4 cellular contexts compared by ENCODE assay signal in the genomic region with DNA sequence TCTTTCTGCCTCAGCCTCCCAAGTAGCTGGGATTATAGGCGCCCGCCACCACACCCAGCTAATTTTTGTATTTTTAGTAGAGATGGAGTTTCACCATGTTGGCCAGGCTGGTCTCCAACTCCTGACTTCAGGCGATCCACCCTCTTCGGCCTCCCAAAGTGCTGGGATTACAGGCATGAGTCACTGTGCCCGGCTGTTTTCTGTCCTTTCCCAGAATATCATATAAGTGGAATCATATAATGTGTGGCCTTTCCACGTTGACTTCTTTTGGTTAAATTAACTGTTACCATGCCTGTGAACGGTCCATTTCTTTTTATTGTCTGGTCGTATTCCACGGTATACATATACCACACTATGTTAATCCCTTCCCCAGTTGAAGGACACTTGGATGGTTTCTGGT. TPM values are rescaled to one million over a fixed set of nuclear protein-coding genes. Genes with fewer than 3 reads are reported as not detected.
"Had no signal": no experiment of that assay in that cellular context is flagged by ENCODE, and none has a peak within 500 bp of the region (broad histone marks: within the 10 kb centered on the region; RNA-seq: fewer than 3 reads in every experiment).

No MANE protein-coding gene starts in this region.

RNA-seq across cellular contexts. Expression of gene NPTX2, which starts 44.4 kb away (rescaled TPM):
- total RNA-seq: OCI-LY7, PC-3, PC-9, SJCRH30 had no signal
